ENCODE assay signal across 13 cellular contexts in the genomic region with DNA sequence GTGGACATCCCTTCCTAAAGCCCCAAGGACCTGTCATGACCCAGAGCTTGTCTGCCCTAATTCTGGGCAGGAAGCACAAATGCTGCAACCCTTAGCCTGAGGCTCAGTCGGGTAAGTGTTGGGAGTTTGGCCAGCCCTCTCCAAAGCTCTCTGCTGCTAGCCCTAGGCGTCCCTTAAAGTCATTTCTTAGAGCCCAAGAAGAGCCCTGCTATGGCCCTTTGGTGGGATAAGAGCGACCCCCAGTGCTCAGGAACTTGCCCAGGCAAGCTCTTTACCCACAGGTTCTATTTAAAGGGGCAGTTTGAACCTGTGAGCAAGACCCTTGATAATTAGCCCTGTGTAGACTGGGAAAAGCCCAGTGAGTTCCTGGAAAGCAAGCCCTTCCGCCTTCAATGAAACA.
DNase-seq lines count a peak whose midpoint lies in the region; TF ChIP-seq lines count a peak whose summit lies in the region.
"Had no signal": no experiment of that assay in that cellular context is flagged by ENCODE, and none has a peak within 500 bp of the region (broad histone marks: within the 10 kb centered on the region; RNA-seq: fewer than 3 reads in every experiment).

No MANE protein-coding gene starts in this region.

- H3K9me3 Mint-ChIP-seq in chondrocyte (ENCODE audit: low read depth) (no peaks in the 10 kb centered on the region), neural progenitor cell (no peaks in the 10 kb centered on the region)
- no peaks in the 10 kb centered on the region for H3K9me3 Mint-ChIP-seq in activated naive CD4-positive, alpha-beta T cell treated with anti-CD3 and anti-CD28 coated beads for 36 hours
- H3K9me3 Mint-ChIP-seq: activated naive CD4-positive, alpha-beta T cell treated with anti-CD3 and anti-CD28 coated beads, Interleukin-2, amount 50 U/mL, for 24 hours; dendritic cell treated with granulocyte-macrophage colony-stimulating factor and Interleukin-4, amounts not matched to agents 40 ng/mL and 50 ng/mL, for 4 days had no signal

- CTCF ChIA-PET in GM10248 (lab: Yijun Ruan, JAX), result interaction anchor here (0.7 to 2.0 kb wide), 10 partner anchors 9 to 488 kb away, joined by 3 to 6 read pairs (median 4); no protein-coding TSS in a partner anchor
- CTCF ChIA-PET in activated naive CD4-positive, alpha-beta T cell treated with anti-CD3 and anti-CD28 coated beads for 36 hours (lab: Charles Lee), result no interaction called here

- H3K9ac ChIP-seq in MM.1S (ENCODE audit: low read length) (no peak overlapping the region), neural progenitor cell (no peak overlapping the region)

- H3K27me3 Mint-ChIP-seq in chondrocyte (ENCODE audit: low read depth) (peaks cover 6% of the 10 kb centered on the region), neural progenitor cell (ENCODE audit: insufficient read depth, low read depth) (peaks cover 6% of the 10 kb centered on the region)
- H3K27me3 Mint-ChIP-seq in activated naive CD4-positive, alpha-beta T cell treated with anti-CD3 and anti-CD28 coated beads for 36 hours (ENCODE audit: low read depth), result peaks cover 16% of the 10 kb centered on the region

- no peaks in the 10 kb centered on the region for H3K27me3 ChIP-seq in MM.1S (replicated peaks; ENCODE audit: insufficient read depth, low read length)
- H3K27me3 ChIP-seq in neural progenitor cell, result no peaks in the 10 kb centered on the region

- H3K79me2 ChIP-seq in MM.1S (ENCODE audit: low read length) (no peaks in the 10 kb centered on the region), neural progenitor cell (ENCODE audit: low read depth) (no peaks in the 10 kb centered on the region)

- H3K36me3 Mint-ChIP-seq in chondrocyte (ENCODE audit: low read depth), result no peaks in the 10 kb centered on the region
- H3K36me3 Mint-ChIP-seq in neural progenitor cell, result no peaks in the 10 kb centered on the region
- H3K36me3 Mint-ChIP-seq in activated naive CD4-positive, alpha-beta T cell treated with anti-CD3 and anti-CD28 coated beads for 36 hours (ENCODE audit: low read depth), result no peaks in the 10 kb centered on the region
- H3K36me3 Mint-ChIP-seq: activated naive CD4-positive, alpha-beta T cell treated with anti-CD3 and anti-CD28 coated beads, Interleukin-2, amount 50 U/mL, for 24 hours had no signal

- H3K27ac ChIP-seq in MM.1S (ENCODE audit: low read length), result no peak overlapping the region
- no peak overlapping the region for H3K27ac ChIP-seq in neural progenitor cell
- H3K27ac ChIP-seq: tibial artery had no signal

- POLR2A ChIA-PET in GM10248 (lab: Yijun Ruan, JAX), result no interaction called here

- intact Hi-C loops in activated naive CD4-positive, alpha-beta T cell treated with anti-CD3 and anti-CD28 coated beads for 36 hours (cut with micrococcal nuclease), result loop anchor here (5.0 kb wide), 1 partner anchor 85 kb away; no protein-coding TSS in a partner anchor
- intact Hi-C loops in cardiac septum (cut with DNase I), result no loop called here

- no peaks in the 10 kb centered on the region for H3K9me3 ChIP-seq in MM.1S (replicated peaks; ENCODE audit: insufficient read depth, low read length)
- no peaks in the 10 kb centered on the region for H3K9me3 ChIP-seq in neural progenitor cell (ENCODE audit: low read depth)
- H3K9me3 ChIP-seq: tibial artery had no signal

- peaks cover 9% of the 10 kb centered on the region for H3K4me1 Mint-ChIP-seq in chondrocyte (ENCODE audit: low read depth)
- peaks cover 26% of the 10 kb centered on the region for H3K4me1 Mint-ChIP-seq in neural progenitor cell
- H3K4me1 Mint-ChIP-seq in activated naive CD4-positive, alpha-beta T cell treated with anti-CD3 and anti-CD28 coated beads for 36 hours (ENCODE audit: low read depth), result peaks cover 7% of the 10 kb centered on the region

- H2AFZ ChIP-seq in MM.1S (ENCODE audit: low read length) (no peak overlapping the region), neural progenitor cell (replicated peaks) (peak overlapping the region; percentile 60)

- H3K36me3 ChIP-seq in MM.1S (replicated peaks; ENCODE audit: insufficient read depth, low read length), result no peaks in the 10 kb centered on the region
- H3K36me3 ChIP-seq in neural progenitor cell, result no peaks in the 10 kb centered on the region
- H3K36me3 ChIP-seq: tibial artery had no signal

- no peak overlapping the region for H3K27ac Mint-ChIP-seq in chondrocyte (ENCODE audit: unreplicated experiment)
- no peak overlapping the region for H3K27ac Mint-ChIP-seq in neural progenitor cell
- H3K27ac Mint-ChIP-seq in activated naive CD4-positive, alpha-beta T cell treated with anti-CD3 and anti-CD28 coated beads for 36 hours, result no peak overlapping the region
- H3K27ac Mint-ChIP-seq: activated naive CD4-positive, alpha-beta T cell treated with anti-CD3 and anti-CD28 coated beads, Interleukin-2, amount 50 U/mL, for 24 hours; dendritic cell treated with granulocyte-macrophage colony-stimulating factor and Interleukin-4, amounts not matched to agents 40 ng/mL and 50 ng/mL, for 4 days had no signal

- DNase-seq in GM10248 (ENCODE audit: extremely low spot score) (peak; percentile 21), MM.1S (no peak), chondrocyte (ENCODE audit: low spot score) (no peak), neural progenitor cell (ENCODE audit: low spot score) (peak; percentile 91), NCI-H2107 (lab: John Stamatoyannopoulos, UW) (no peak), UCSD-AML1 (lab: John Stamatoyannopoulos, UW; ENCODE audit: unreplicated experiment) (no peak), cardiac septum (ENCODE audit: low spot score) (no peak)
- no peak for DNase-seq in activated naive CD4-positive, alpha-beta T cell treated with anti-CD3 and anti-CD28 coated beads for 36 hours
- DNase-seq: NCI-H1694 treated with DMSO at 0.1 percent for 48 hours, T1000, tibial artery had no signal

- H4K20me1 ChIP-seq in MM.1S (ENCODE audit: insufficient read depth, low read length) (no peaks in the 10 kb centered on the region), neural progenitor cell (ENCODE audit: low read depth) (no peaks in the 10 kb centered on the region)

- H3K4me3 Mint-ChIP-seq in chondrocyte (ENCODE audit: unreplicated experiment) (no peak overlapping the region), neural progenitor cell (no peak overlapping the region)
- H3K4me3 Mint-ChIP-seq in activated naive CD4-positive, alpha-beta T cell treated with anti-CD3 and anti-CD28 coated beads for 36 hours, result no peak overlapping the region
- H3K4me3 Mint-ChIP-seq: activated naive CD4-positive, alpha-beta T cell treated with anti-CD3 and anti-CD28 coated beads, Interleukin-2, amount 50 U/mL, for 24 hours; dendritic cell treated with granulocyte-macrophage colony-stimulating factor and Interleukin-4, amounts not matched to agents 40 ng/mL and 50 ng/mL, for 4 days had no signal

- H3K4me1 ChIP-seq in MM.1S (ENCODE audit: low read length), result peaks cover 10% of the 10 kb centered on the region; the same call in 1 of the 2 replicates
- peaks cover 22% of the 10 kb centered on the region for H3K4me1 ChIP-seq in neural progenitor cell
- H3K4me1 ChIP-seq: tibial artery had no signal

- H3K4me3 ChIP-seq in MM.1S (ENCODE audit: low read length) (no peak overlapping the region), neural progenitor cell (no peak overlapping the region)
- H3K4me3 ChIP-seq: tibial artery had no signal

- H3F3A ChIP-seq in MM.1S (ENCODE audit: insufficient read depth, low read length), result peaks cover 9% of the 10 kb centered on the region; the same call in 1 of the 2 replicates
- peaks cover 7% of the 10 kb centered on the region for H3F3A ChIP-seq in neural progenitor cell (ENCODE audit: low read depth)

- H3K9me2 ChIP-seq in MM.1S (replicated peaks; ENCODE audit: insufficient read depth, low read length), result no peaks in the 10 kb centered on the region

- no peak overlapping the region for H3K4me2 ChIP-seq in MM.1S (ENCODE audit: low read depth, low read length)
- no peak overlapping the region for H3K4me2 ChIP-seq in neural progenitor cell

- peak; percentile 15 for TF ChIP-seq CTCF in GM10248 (IDR thresholded peaks at IDR 0.05; ENCODE audit: control extremely low read depth, extremely low read depth, low read depth, missing control alignments)
- TF ChIP-seq CTCF in MM.1S (IDR thresholded peaks at IDR 0.05; ENCODE audit: low read length), result peak; percentile 24; the same call in 1 of the 2 replicates
- peak; percentile 65 for TF ChIP-seq CTCF in chondrocyte (IDR thresholded peaks at IDR 0.05)
- peak; percentile 92 for TF ChIP-seq CTCF in neural progenitor cell (IDR thresholded peaks at IDR 0.05)

Comparison
In these comparisons a context has a peak if more than half of its experiments do, and no peak if none do; other contexts are left out.
1. DNase-seq: peak in GM10248 (single experiment) and neural progenitor cell (single experiment); none in MM.1S (single experiment), chondrocyte (single experiment), NCI-H2107 (single experiment), activated naive CD4-positive, alpha-beta T cell treated with anti-CD3 and anti-CD28 coated beads for 36 hours (single experiment), UCSD-AML1 (single experiment) and cardiac septum (single experiment).
2. CTCF ChIP-seq: peak in every context shown above with its lines; median percentile 92 in neural progenitor cell; 65 in chondrocyte; 24 in MM.1S; 15 in GM10248.